26 cellular contexts compared by ENCODE assay signal in the genomic region with DNA sequence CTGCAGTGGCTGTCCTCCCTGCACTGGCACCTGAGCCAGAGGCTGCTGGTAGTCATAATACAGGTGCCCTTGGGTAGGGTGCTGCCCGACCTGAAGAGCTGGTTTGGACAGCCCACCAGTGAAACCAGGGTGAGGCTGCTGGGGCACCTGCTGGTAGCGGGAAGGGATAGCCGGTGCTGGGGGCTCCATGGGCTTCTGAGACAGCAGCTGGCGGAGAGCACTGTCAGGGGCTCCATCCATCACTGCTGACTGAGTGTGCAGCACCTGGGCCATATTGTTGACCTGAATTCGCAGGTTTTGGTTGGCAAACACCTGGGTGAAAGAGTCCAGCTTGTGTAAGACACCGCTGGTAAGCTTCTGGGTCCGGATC.
"Had no signal": no experiment of that assay in that cellular context is flagged by ENCODE, and none has a peak within 500 bp of the region (broad histone marks: within the 10 kb centered on the region; RNA-seq: fewer than 3 reads in every experiment).

No MANE protein-coding gene starts in this region.

- H3K27me3 ChIP-seq: ascending aorta, brain microvascular endothelial cell, colonic mucosa, dorsolateral prefrontal cortex, left lung, upper lobe of left lung had no signal

- ATAC-seq: left lung, WTC11 had no signal

- H3K9me3 ChIP-seq: ascending aorta, colonic mucosa, left lung, thoracic aorta, upper lobe of left lung had no signal

- H3K27ac Mint-ChIP-seq: activated T-helper 1 cell treated with anti-CD3 and anti-CD28 coated beads, Interleukin-12 subunit alpha, Interleukin-12 subunit beta, Interleukin-2, Interleukin-4 antibody, amounts not matched to agents 30 ng/mL and 10 ng/mL and 1 ng/mL, durations not matched to agents 14 hours and 24 hours and 36 hours; T-helper 2 cell treated with Interferon-gamma antibody and Interleukin-4, amounts not matched to agents 5 μg/mL and 100 μg/mL, for 36 hours had no signal

- H3K4me1 ChIP-seq: ascending aorta, colonic mucosa, left lung, upper lobe of left lung had no signal

- H3K4me3 Mint-ChIP-seq: activated T-helper 1 cell treated with anti-CD3 and anti-CD28 coated beads, Interleukin-12 subunit alpha, Interleukin-12 subunit beta, Interleukin-2, Interleukin-4 antibody, amounts not matched to agents 30 ng/mL and 10 ng/mL and 1 ng/mL, durations not matched to agents 14 hours and 24 hours and 36 hours; neural crest cell; T-helper 2 cell treated with Interferon-gamma antibody and Interleukin-4, amounts not matched to agents 5 μg/mL and 100 μg/mL, for 36 hours; WTC11 had no signal

- H3K9me3 Mint-ChIP-seq: activated T-helper 1 cell treated with anti-CD3 and anti-CD28 coated beads, Interleukin-12 subunit alpha, Interleukin-12 subunit beta, Interleukin-2, Interleukin-4 antibody, amounts not matched to agents 30 ng/mL and 10 ng/mL and 1 ng/mL, durations not matched to agents 14 hours and 24 hours and 36 hours; effector memory CD8-positive, alpha-beta T cell; immature natural killer cell; naive B cell; neural crest cell; T-helper 2 cell treated with Interferon-gamma antibody and Interleukin-4, amounts not matched to agents 5 μg/mL and 100 μg/mL, for 36 hours; WTC11 had no signal

- H3K36me3 Mint-ChIP-seq: naive B cell had no signal

- H3K4me3 ChIP-seq: ascending aorta, colonic mucosa, dorsolateral prefrontal cortex, left lung, lung, thoracic aorta, upper lobe of left lung had no signal

- H3K36me3 ChIP-seq: colonic mucosa, thoracic aorta had no signal

- FAIRE-seq: endothelial cell of umbilical vein, TTC549 had no signal

- H3K27ac ChIP-seq: ascending aorta, brain microvascular endothelial cell, colonic mucosa, dorsolateral prefrontal cortex, left lung, thoracic aorta, upper lobe of left lung had no signal

- DNase-seq: activated CD4-positive, alpha-beta T cell treated with anti-CD3 and anti-CD28 coated beads for 4 hours; activated gamma-delta T cell; activated naive CD4-positive, alpha-beta T cell treated with anti-CD3 and anti-CD28 coated beads, Interleukin-2, amount 50 U/mL, for 16 hours; brain microvascular endothelial cell; colonic mucosa; dorsolateral prefrontal cortex; foreskin melanocyte; kidney glomerular epithelial cell; left lung; occipital lobe; stimulated activated CD4-positive, alpha-beta T cell treated with anti-CD3 and anti-CD28 coated beads, Interleukin-2, amount 100 ng/mL, for 48 hours; stimulated activated CD8-positive, alpha-beta memory T cell treated with anti-CD3 and anti-CD28 coated beads, Interleukin-4, amount 100 ng/mL, for 48 hours; stimulated activated naive CD4-positive, alpha-beta T cell treated with Interleukin-2 at 50 U/mL for 16 hours had no signal

- H3K27me3 Mint-ChIP-seq: effector memory CD8-positive, alpha-beta T cell had no signal
